In the genomic region with DNA sequence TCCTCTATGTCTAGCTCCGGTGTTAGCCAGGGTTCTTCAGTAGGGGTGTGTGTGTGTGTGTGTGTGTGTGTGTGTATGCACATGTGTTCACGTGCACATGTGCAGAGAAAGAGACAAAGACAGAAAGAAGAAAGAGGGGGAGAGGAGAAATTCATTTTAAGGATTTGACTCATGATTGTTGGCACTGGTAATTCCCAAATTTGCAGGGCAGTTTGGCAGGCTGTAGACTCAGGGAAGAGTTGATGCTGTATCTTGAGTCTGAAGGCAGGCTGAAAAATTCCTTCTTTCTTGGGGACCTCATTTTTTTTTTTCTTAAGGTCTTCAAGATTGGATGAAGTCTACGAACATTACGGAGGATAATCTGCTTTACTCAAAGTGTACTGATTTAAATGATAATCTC, we compare ENCODE assay signal across 20 cellular contexts.
"Had no signal": no experiment of that assay in that cellular context is flagged by ENCODE, and none has a peak within 500 bp of the region (broad histone marks: within the 10 kb centered on the region; RNA-seq: fewer than 3 reads in every experiment).

No MANE protein-coding gene starts in this region.

- DNase-seq: colonic mucosa; dermis blood vessel endothelial cell; esophagus squamous epithelium; foreskin melanocyte; mammary epithelial cell; natural killer cell; psoas muscle; retina; spleen; stimulated activated CD4-positive, alpha-beta T cell treated with anti-CD3 and anti-CD28 coated beads, Interleukin-15, amount 100 ng/mL, for 24 hours; stimulated activated CD4-positive, alpha-beta T cell treated with anti-CD3 and anti-CD28 coated beads, Interleukin-1b, Interleukin-23, amount 100 ng/mL, for 48 hours; stimulated activated CD4-positive, alpha-beta T cell treated with anti-CD3 and anti-CD28 coated beads, Interleukin-4, amount 100 ng/mL, for 24 hours; testis had no signal

- H3K4me3 ChIP-seq: colonic mucosa, esophagus squamous epithelium, hepatocyte, neural progenitor cell, psoas muscle, spleen, testis, tibial nerve had no signal

- ATAC-seq: left lobe of liver; natural killer cell; psoas muscle; sciatic nerve; stimulated activated memory B cell treated with anti-CD40 and anti-IgM and Interleukin-4, amounts not matched to agents 10 μg/mL and 1 μg/mL and 100 μg/mL, for 72 hours had no signal

- FAIRE-seq: islet of Langerhans had no signal
